ENCODE assay signal across 20 cellular contexts in genomic region chr7:119344466-119344865, GRCh38.
DNase-seq lines count a peak whose midpoint lies in the region; ATAC-seq and TF ChIP-seq lines count a peak whose summit lies in the region.
"Had no signal": no experiment of that assay in that cellular context is flagged by ENCODE, and none has a peak within 500 bp of the region (broad histone marks: within the 10 kb centered on the region; RNA-seq: fewer than 3 reads in every experiment).

No MANE protein-coding gene starts in this region.

- no peaks in the 10 kb centered on the region for H3K9me3 ChIP-seq in HCT116 (ENCODE audit: control insufficient read depth in 1 of 2, insufficient read depth in 1 of 2, low read depth in 1 of 2, low read length in 2 of 2)
- no peaks in the 10 kb centered on the region for H3K9me3 ChIP-seq in neural progenitor cell (ENCODE audit: low read depth)
- H3K9me3 ChIP-seq: Caco-2 had no signal

- H3K27me3 Mint-ChIP-seq in endothelial cell (ENCODE audit: unreplicated experiment) (peaks cover 1% of the 10 kb centered on the region), neural progenitor cell (ENCODE audit: insufficient read depth, low read depth) (no peaks in the 10 kb centered on the region), type B pancreatic cell (no peaks in the 10 kb centered on the region)
- H3K27me3 Mint-ChIP-seq: CD4-positive, CD25-positive, alpha-beta regulatory T cell had no signal

- H3K4me2 ChIP-seq in HCT116 (ENCODE audit: low read length) = no peak overlapping the region
- H3K4me2 ChIP-seq in neural progenitor cell = no peak overlapping the region

- no peak overlapping the region for H3K4me3 ChIP-seq in HCT116 (replicated peaks in 1 of 2; ENCODE audit: low read depth in 1 of 2, low read length in 2 of 2)
- no peak overlapping the region for H3K4me3 ChIP-seq in neural progenitor cell
- H3K4me3 ChIP-seq: GM12878, GM23248 had no signal

- TF ChIP-seq POLR2A in HCT116 (IDR thresholded peaks at IDR 0.05; ENCODE audit: borderline replicate concordance, extremely low read depth, insufficient read depth, insufficient read length) = no peak

- H3K4me1 ChIP-seq in HCT116 (ENCODE audit: control insufficient read depth in 1 of 2, insufficient read depth in 2 of 2, low read length in 2 of 2) (no peaks in the 10 kb centered on the region), neural progenitor cell (no peaks in the 10 kb centered on the region)
- H3K4me1 ChIP-seq: Caco-2 had no signal

- H3K36me3 Mint-ChIP-seq in endothelial cell (ENCODE audit: low read depth, unreplicated experiment) (no peaks in the 10 kb centered on the region), neural progenitor cell (no peaks in the 10 kb centered on the region), type B pancreatic cell (no peaks in the 10 kb centered on the region)
- H3K36me3 Mint-ChIP-seq: CD4-positive, CD25-positive, alpha-beta regulatory T cell; CD8-positive, alpha-beta T cell had no signal

- no TSS peak for BruUV-seq in HCT116 (replicated peaks; lab: Mats Ljungman, UMichigan)

- no peak for TF ChIP-seq RAD21 in HCT116 (IDR thresholded peaks at IDR 0.05; ENCODE audit: low read depth)

- H3K36me3 ChIP-seq in HCT116 (ENCODE audit: control insufficient read depth in 1 of 2, insufficient read depth in 2 of 2, low read length in 2 of 2) = no peaks in the 10 kb centered on the region
- no peaks in the 10 kb centered on the region for H3K36me3 ChIP-seq in neural progenitor cell

- no peaks in the 10 kb centered on the region for H4K20me1 ChIP-seq in HCT116 (ENCODE audit: insufficient read depth)
- no peaks in the 10 kb centered on the region for H4K20me1 ChIP-seq in neural progenitor cell (ENCODE audit: low read depth)

- H3K27me3 ChIP-seq in HCT116 (ENCODE audit: insufficient read depth, low read length) (no peaks in the 10 kb centered on the region), neural progenitor cell (no peaks in the 10 kb centered on the region)

- H3K27ac Mint-ChIP-seq in endothelial cell (ENCODE audit: unreplicated experiment) (no peak overlapping the region), neural progenitor cell (no peak overlapping the region), type B pancreatic cell (no peak overlapping the region)
- H3K27ac Mint-ChIP-seq: CD4-positive, CD25-positive, alpha-beta regulatory T cell; CD8-positive, alpha-beta T cell; HFFc6 had no signal

- H3K9me2 ChIP-seq in HCT116 (ENCODE audit: insufficient read depth) = no peaks in the 10 kb centered on the region

- RAD21 ChIA-PET in HCT116 (lab: Charles Lee; ENCODE audit: low non-redundant PET in 1 of 2, low total read pairs in 2 of 2, uncharacterized antibody in 2 of 2, unreplicated experiment in 2 of 2) = no interaction called here

- no peak overlapping the region for H3K4me3 Mint-ChIP-seq in endothelial cell (ENCODE audit: unreplicated experiment)
- H3K4me3 Mint-ChIP-seq in neural progenitor cell = no peak overlapping the region
- no peak overlapping the region for H3K4me3 Mint-ChIP-seq in type B pancreatic cell
- H3K4me3 Mint-ChIP-seq: CD4-positive, CD25-positive, alpha-beta regulatory T cell; CD8-positive, alpha-beta T cell; HFFc6 had no signal

- H3K27ac ChIP-seq in HCT116 (ENCODE audit: low read depth, low read length) = no peak overlapping the region
- H3K27ac ChIP-seq in neural progenitor cell = no peak overlapping the region
- H3K27ac ChIP-seq: C4-2B, GM23248 had no signal

- no peaks in the 10 kb centered on the region for H3K4me1 Mint-ChIP-seq in endothelial cell (ENCODE audit: unreplicated experiment)
- H3K4me1 Mint-ChIP-seq in neural progenitor cell = no peaks in the 10 kb centered on the region
- H3K4me1 Mint-ChIP-seq in type B pancreatic cell (ENCODE audit: unreplicated experiment) = no peaks in the 10 kb centered on the region
- H3K4me1 Mint-ChIP-seq: CD4-positive, CD25-positive, alpha-beta regulatory T cell had no signal

- TF ChIP-seq CTCF in HCT116 (IDR thresholded peaks at IDR 0.05 in 2 of 3, conservative IDR thresholded peaks at IDR 0.05 in 1 of 3; ENCODE audit: borderline replicate concordance in 1 of 3, insufficient read depth in 1 of 3, low read depth in 2 of 3, low read length in 2 of 3) (peak in 2 of 3 experiments; percentile 19 to 25; a peak in 3 of 6 replicates), endothelial cell (IDR thresholded peaks at IDR 0.05; ENCODE audit: unreplicated experiment) (peak; percentile 56), neural progenitor cell (IDR thresholded peaks at IDR 0.05) (peak; percentile 16), type B pancreatic cell (conservative IDR thresholded peaks at IDR 0.05) (peak; percentile 55)

- intact Hi-C loops in HCT116 (cut with micrococcal nuclease) = no loop called here

- no peak for ATAC-seq in HCT116
- no peak for ATAC-seq in GM19324 (IDR thresholded peaks at IDR 0.05; ENCODE audit: low FRiP score, unreplicated experiment)
- ATAC-seq: CD8-positive, alpha-beta T cell; GM12878 had no signal

- CTCF ChIA-PET in HCT116 (lab: Charles Lee) = no interaction called here

- H3K9me3 Mint-ChIP-seq in endothelial cell (ENCODE audit: unreplicated experiment) (no peaks in the 10 kb centered on the region), neural progenitor cell (peaks cover 4% of the 10 kb centered on the region), type B pancreatic cell (no peaks in the 10 kb centered on the region)

- DNase-seq in HCT116 (ENCODE audit: low read depth, low spot score) = no peak
- DNase-seq in endothelial cell (ENCODE audit: low spot score) = no peak
- DNase-seq in neural progenitor cell (ENCODE audit: low spot score) = no peak
- no peak for DNase-seq in type B pancreatic cell (ENCODE audit: extremely low spot score, unreplicated experiment)
- DNase-seq in stimulated activated CD4-positive, alpha-beta T cell treated with anti-CD3 and anti-CD28 coated beads, Interleukin-15, amount 100 ng/mL, for 24 hours = no peak
- DNase-seq in SHP77 treated with DMSO at 0.1 percent for 48 hours (lab: John Stamatoyannopoulos, UW) = no peak
- DNase-seq in NCI-H524 treated with DMSO at 0.1 percent for 48 hours (lab: John Stamatoyannopoulos, UW) = no peak
- DNase-seq: Caco-2; CD4-positive, CD25-positive, alpha-beta regulatory T cell; CD8-positive, alpha-beta T cell; DMS 273 treated with DMSO at 0.1 percent for 48 hours; DMS79; EL; GDM1; GM23248; H7; HFFc6 had no signal

- H3F3A ChIP-seq in neural progenitor cell (ENCODE audit: low read depth) = no peaks in the 10 kb centered on the region

- POLR2A ChIA-PET in HCT116 (lab: Charles Lee) = no interaction called here

- no peak overlapping the region for H2AFZ ChIP-seq in HCT116 (ENCODE audit: low read depth, low read length, poor library complexity, severe bottlenecking)
- H2AFZ ChIP-seq in neural progenitor cell (replicated peaks) = no peak overlapping the region
- H2AFZ ChIP-seq: GM23248 had no signal

- H3K79me2 ChIP-seq in HCT116 (ENCODE audit: insufficient read depth, low read length) = no peaks in the 10 kb centered on the region
- no peaks in the 10 kb centered on the region for H3K79me2 ChIP-seq in neural progenitor cell (ENCODE audit: low read depth)

- no peak overlapping the region for H3K9ac ChIP-seq in HCT116 (ENCODE audit: low read length)
- no peak overlapping the region for H3K9ac ChIP-seq in neural progenitor cell
- H3K9ac ChIP-seq: GM23248 had no signal

TF ChIP-seq in HCT116, 20 proteins besides CTCF, POLR2A, EP300 and RAD21 (continues in another document):
- TF ChIP-seq, protein P1, sequence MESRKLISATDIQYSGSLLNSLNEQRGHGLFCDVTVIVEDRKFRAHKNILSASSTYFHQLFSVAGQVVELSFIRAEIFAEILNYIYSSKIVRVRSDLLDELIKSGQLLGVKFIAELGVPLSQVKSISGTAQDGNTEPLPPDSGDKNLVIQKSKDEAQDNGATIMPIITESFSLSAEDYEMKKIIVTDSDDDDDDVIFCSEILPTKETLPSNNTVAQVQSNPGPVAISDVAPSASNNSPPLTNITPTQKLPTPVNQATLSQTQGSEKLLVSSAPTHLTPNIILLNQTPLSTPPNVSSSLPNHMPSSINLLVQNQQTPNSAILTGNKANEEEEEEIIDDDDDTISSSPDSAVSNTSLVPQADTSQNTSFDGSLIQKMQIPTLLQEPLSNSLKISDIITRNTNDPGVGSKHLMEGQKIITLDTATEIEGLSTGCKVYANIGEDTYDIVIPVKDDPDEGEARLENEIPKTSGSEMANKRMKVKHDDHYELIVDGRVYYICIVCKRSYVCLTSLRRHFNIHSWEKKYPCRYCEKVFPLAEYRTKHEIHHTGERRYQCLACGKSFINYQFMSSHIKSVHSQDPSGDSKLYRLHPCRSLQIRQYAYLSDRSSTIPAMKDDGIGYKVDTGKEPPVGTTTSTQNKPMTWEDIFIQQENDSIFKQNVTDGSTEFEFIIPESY (IDR thresholded peaks at IDR 0.05; ENCODE audit: extremely low read depth, insufficient replicate concordance, low read length) = no peak
- TF ChIP-seq, protein P2, sequence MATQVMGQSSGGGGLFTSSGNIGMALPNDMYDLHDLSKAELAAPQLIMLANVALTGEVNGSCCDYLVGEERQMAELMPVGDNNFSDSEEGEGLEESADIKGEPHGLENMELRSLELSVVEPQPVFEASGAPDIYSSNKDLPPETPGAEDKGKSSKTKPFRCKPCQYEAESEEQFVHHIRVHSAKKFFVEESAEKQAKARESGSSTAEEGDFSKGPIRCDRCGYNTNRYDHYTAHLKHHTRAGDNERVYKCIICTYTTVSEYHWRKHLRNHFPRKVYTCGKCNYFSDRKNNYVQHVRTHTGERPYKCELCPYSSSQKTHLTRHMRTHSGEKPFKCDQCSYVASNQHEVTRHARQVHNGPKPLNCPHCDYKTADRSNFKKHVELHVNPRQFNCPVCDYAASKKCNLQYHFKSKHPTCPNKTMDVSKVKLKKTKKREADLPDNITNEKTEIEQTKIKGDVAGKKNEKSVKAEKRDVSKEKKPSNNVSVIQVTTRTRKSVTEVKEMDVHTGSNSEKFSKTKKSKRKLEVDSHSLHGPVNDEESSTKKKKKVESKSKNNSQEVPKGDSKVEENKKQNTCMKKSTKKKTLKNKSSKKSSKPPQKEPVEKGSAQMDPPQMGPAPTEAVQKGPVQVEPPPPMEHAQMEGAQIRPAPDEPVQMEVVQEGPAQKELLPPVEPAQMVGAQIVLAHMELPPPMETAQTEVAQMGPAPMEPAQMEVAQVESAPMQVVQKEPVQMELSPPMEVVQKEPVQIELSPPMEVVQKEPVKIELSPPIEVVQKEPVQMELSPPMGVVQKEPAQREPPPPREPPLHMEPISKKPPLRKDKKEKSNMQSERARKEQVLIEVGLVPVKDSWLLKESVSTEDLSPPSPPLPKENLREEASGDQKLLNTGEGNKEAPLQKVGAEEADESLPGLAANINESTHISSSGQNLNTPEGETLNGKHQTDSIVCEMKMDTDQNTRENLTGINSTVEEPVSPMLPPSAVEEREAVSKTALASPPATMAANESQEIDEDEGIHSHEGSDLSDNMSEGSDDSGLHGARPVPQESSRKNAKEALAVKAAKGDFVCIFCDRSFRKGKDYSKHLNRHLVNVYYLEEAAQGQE (IDR thresholded peaks at IDR 0.05; ENCODE audit: low read depth) = no peak
- TF ChIP-seq EZH2 (IDR thresholded peaks at IDR 0.05) = no peak
- no peak for TF ChIP-seq POLR2AphosphoS5 (IDR thresholded peaks at IDR 0.05; ENCODE audit: low read depth, low read length)
- TF ChIP-seq CBX3 (IDR thresholded peaks at IDR 0.05; ENCODE audit: low read depth) = no peak
